8 cellular contexts compared by ENCODE assay signal in the genomic region with DNA sequence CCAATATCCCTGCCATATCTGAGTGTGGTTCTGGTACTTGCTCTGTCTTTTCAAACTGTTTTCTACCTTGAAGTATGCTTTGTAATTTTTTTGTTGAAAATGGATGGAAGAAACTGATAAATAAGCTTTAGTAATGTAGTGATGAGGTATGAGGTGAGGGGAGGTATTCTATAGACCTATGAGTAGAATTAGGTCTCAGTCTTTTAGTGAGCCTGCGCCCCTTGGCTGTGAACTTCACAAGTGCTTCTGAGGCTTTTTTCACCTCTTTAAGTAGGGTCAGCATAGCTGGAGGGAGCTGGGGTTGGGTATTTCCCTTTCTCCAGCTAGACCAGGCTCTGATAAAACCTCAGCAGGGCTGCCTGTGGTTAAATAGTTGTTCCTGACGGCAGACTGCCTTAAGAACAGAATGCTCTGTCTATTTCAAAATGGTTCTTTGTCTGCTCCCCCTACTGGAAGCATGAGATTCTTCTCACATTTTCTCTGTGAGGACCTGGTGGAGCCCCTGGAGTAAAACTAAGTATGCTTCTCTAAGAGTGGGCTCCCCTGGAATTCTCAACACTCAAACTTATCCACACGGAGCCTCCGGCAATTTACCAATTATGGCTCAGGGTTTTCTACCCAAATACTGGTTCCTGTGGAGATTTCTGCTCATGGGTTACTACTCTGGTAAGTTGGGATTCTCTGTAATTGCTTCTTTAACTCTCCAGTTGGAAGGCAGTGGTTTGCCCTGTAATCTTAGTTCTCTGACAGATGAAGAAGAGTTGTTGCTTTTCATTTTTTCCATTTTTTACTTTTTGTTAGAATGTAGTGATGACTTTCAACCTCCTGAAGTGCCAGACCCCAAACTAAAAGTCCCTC. TPM values are rescaled to one million over a fixed set of nuclear protein-coding genes. Genes with fewer than 3 reads are reported as not detected.
DNase-seq lines count a peak whose midpoint lies in the region; ATAC-seq, FAIRE-seq and TF ChIP-seq lines count a peak whose summit lies in the region.

No MANE protein-coding gene starts in this region.

- no peak overlapping the region for H3K4me3 Mint-ChIP-seq in CD4-positive, alpha-beta T cell
- H3K4me3 Mint-ChIP-seq in progenitor cell of endocrine pancreas (ENCODE audit: low read depth): no peak overlapping the region
- no peak overlapping the region for H3K4me3 Mint-ChIP-seq in T-helper 2 cell treated with Interferon-gamma antibody and Interleukin-4, amounts not matched to agents 5 μg/mL and 100 μg/mL, for 36 hours

- H3K9me3 Mint-ChIP-seq in CD4-positive, alpha-beta T cell: no peaks in the 10 kb centered on the region
- peaks cover 9% of the 10 kb centered on the region for H3K9me3 Mint-ChIP-seq in progenitor cell of endocrine pancreas (ENCODE audit: low read depth)
- H3K9me3 Mint-ChIP-seq in T-helper 2 cell treated with Interferon-gamma antibody and Interleukin-4, amounts not matched to agents 5 μg/mL and 100 μg/mL, for 36 hours: peaks cover 11% of the 10 kb centered on the region

- CTCF ChIA-PET in CD4-positive, alpha-beta T cell (lab: Charles Lee): no interaction called here

- no peak overlapping the region for H3K4me2 ChIP-seq in SU-DHL-6 (ENCODE audit: low read depth, low read length, poor library complexity, severe bottlenecking)

- no peaks in the 10 kb centered on the region for H3F3A ChIP-seq in SU-DHL-6 (ENCODE audit: insufficient read depth)

- no peak overlapping the region for H3K27ac Mint-ChIP-seq in CD4-positive, alpha-beta T cell
- H3K27ac Mint-ChIP-seq in progenitor cell of endocrine pancreas: no peak overlapping the region
- no peak overlapping the region for H3K27ac Mint-ChIP-seq in T-helper 2 cell treated with Interferon-gamma antibody and Interleukin-4, amounts not matched to agents 5 μg/mL and 100 μg/mL, for 36 hours

- no peak overlapping the region for H3K4me3 ChIP-seq in HL-60 (replicated peaks; ENCODE audit: insufficient read depth, low read length)
- H3K4me3 ChIP-seq in SU-DHL-6 (ENCODE audit: insufficient read depth, low read length, poor library complexity, severe bottlenecking): no peak overlapping the region
- no peak overlapping the region for H3K4me3 ChIP-seq in foreskin fibroblast (ENCODE audit: low read depth in 1 of 2, low read length in 2 of 2)

- peaks cover 19% of the 10 kb centered on the region for H3K27me3 ChIP-seq in CD4-positive, alpha-beta T cell (ENCODE audit: control insufficient read depth, insufficient read depth, low read length)
- peaks cover 7% of the 10 kb centered on the region for H3K27me3 ChIP-seq in HL-60 (ENCODE audit: insufficient read depth, poor library complexity, severe bottlenecking)
- H3K27me3 ChIP-seq in SU-DHL-6 (ENCODE audit: low read length): 0 out of 2 replicates have a peak, but pooled peaks cover 4% of the 10 kb centered on the region

- peak; percentile 39 for ATAC-seq in CD4-positive, alpha-beta T cell (ENCODE audit: poor library complexity)

- POLR2A ChIA-PET in CD4-positive, alpha-beta T cell (lab: Charles Lee): no interaction called here

- no peaks in the 10 kb centered on the region for H3K36me3 Mint-ChIP-seq in CD4-positive, alpha-beta T cell (ENCODE audit: low read depth)
- no peaks in the 10 kb centered on the region for H3K36me3 Mint-ChIP-seq in progenitor cell of endocrine pancreas (ENCODE audit: insufficient read depth)
- H3K36me3 Mint-ChIP-seq in T-helper 2 cell treated with Interferon-gamma antibody and Interleukin-4, amounts not matched to agents 5 μg/mL and 100 μg/mL, for 36 hours (ENCODE audit: low read depth): no peaks in the 10 kb centered on the region

- no peaks in the 10 kb centered on the region for H4K20me1 ChIP-seq in SU-DHL-6 (ENCODE audit: low read depth, low read length)

- H3K9me3 ChIP-seq in CD4-positive, alpha-beta T cell (ENCODE audit: control insufficient read depth, low read length): peaks cover 9% of the 10 kb centered on the region
- peaks cover 5% of the 10 kb centered on the region; the same call in 1 of the 2 replicates for H3K9me3 ChIP-seq in SU-DHL-6 (ENCODE audit: insufficient read depth, low read length)

- no peaks in the 10 kb centered on the region for H3K9me2 ChIP-seq in SU-DHL-6 (replicated peaks; ENCODE audit: insufficient read depth, low read length)

- FAIRE-seq in frontal cortex (lab: Jason Lieb, UNC): no peak

- TF ChIP-seq CTCF in CD4-positive, alpha-beta T cell (IDR thresholded peaks at IDR 0.05): peak; percentile 52
- peak; percentile 0 for TF ChIP-seq CTCF in HL-60 (IDR thresholded peaks at IDR 0.05; ENCODE audit: insufficient read depth, low read length)
- peak; percentile 25 for TF ChIP-seq CTCF in SU-DHL-6 (IDR thresholded peaks at IDR 0.05; ENCODE audit: insufficient read depth, low read length, poor library complexity, severe bottlenecking)
- TF ChIP-seq CTCF in foreskin fibroblast (IDR thresholded peaks at IDR 0.05; ENCODE audit: low read depth, low read length): peak; percentile 64
- peak; percentile 70 for TF ChIP-seq CTCF in progenitor cell of endocrine pancreas (IDR thresholded peaks at IDR 0.05; ENCODE audit: unreplicated experiment)

- H2AFZ ChIP-seq in SU-DHL-6 (ENCODE audit: low read depth, low read length, severe bottlenecking): no peak overlapping the region

- H3K27me3 Mint-ChIP-seq in CD4-positive, alpha-beta T cell: peaks cover 45% of the 10 kb centered on the region
- H3K27me3 Mint-ChIP-seq in progenitor cell of endocrine pancreas: peaks cover 13% of the 10 kb centered on the region
- peaks cover 33% of the 10 kb centered on the region for H3K27me3 Mint-ChIP-seq in T-helper 2 cell treated with Interferon-gamma antibody and Interleukin-4, amounts not matched to agents 5 μg/mL and 100 μg/mL, for 36 hours (ENCODE audit: low read depth)

- no peak overlapping the region for H3K27ac ChIP-seq in CD4-positive, alpha-beta T cell (ENCODE audit: low read depth, low read length)
- H3K27ac ChIP-seq in HL-60 (replicated peaks): no peak overlapping the region
- H3K27ac ChIP-seq in SU-DHL-6 (ENCODE audit: low read depth, low read length): no peak overlapping the region

- no peaks in the 10 kb centered on the region for H3K79me2 ChIP-seq in SU-DHL-6 (ENCODE audit: insufficient read depth, low read length)

- no peaks in the 10 kb centered on the region for H3K36me3 ChIP-seq in SU-DHL-6 (ENCODE audit: low read length)

- H3K4me1 Mint-ChIP-seq in CD4-positive, alpha-beta T cell (ENCODE audit: low read depth): no peaks in the 10 kb centered on the region
- no peaks in the 10 kb centered on the region for H3K4me1 Mint-ChIP-seq in progenitor cell of endocrine pancreas (ENCODE audit: low read depth)
- H3K4me1 Mint-ChIP-seq in T-helper 2 cell treated with Interferon-gamma antibody and Interleukin-4, amounts not matched to agents 5 μg/mL and 100 μg/mL, for 36 hours (ENCODE audit: low read depth): no peaks in the 10 kb centered on the region

- intact Hi-C loops in CD4-positive, alpha-beta T cell (cut with DNase I, micrococcal nuclease): no loop called here

- no peak for DNase-seq in CD4-positive, alpha-beta T cell
- DNase-seq in HL-60 (ENCODE audit: low read depth in 1 of 2, low spot score in 1 of 2) (peak in 1 of 2 experiments; percentile 22), foreskin fibroblast (peak; percentile 8 to 48), progenitor cell of endocrine pancreas (ENCODE audit: low spot score, unreplicated experiment) (no peak), activated T-cell treated with anti-CD3 and anti-CD28 coated beads for 4 hours (no peak), frontal cortex (ENCODE audit: low spot score in 2 of 2) (no peak)
- no peak for DNase-seq in T-helper 2 cell treated with Interferon-gamma antibody and Interleukin-4, amounts not matched to agents 5 μg/mL and 100 μg/mL, for 36 hours (ENCODE audit: low spot score)

- H3K9ac ChIP-seq in SU-DHL-6 (ENCODE audit: low read length): no peak overlapping the region

RNA-seq across cellular contexts. Expression of gene KRT5, which starts 13.1 kb away (rescaled TPM):
- total RNA-seq in CD4-positive, alpha-beta T cell: under 1 TPM; 0.60 to 0.81 TPM
- not detected in 2 replicates for total RNA-seq in progenitor cell of endocrine pancreas
- total RNA-seq in frontal cortex: not detected

RNA-seq across cellular contexts. Expression of gene KRT6A, which starts 14.0 kb away (rescaled TPM):
- not detected for total RNA-seq in CD4-positive, alpha-beta T cell
- not detected in 2 replicates for total RNA-seq in progenitor cell of endocrine pancreas
- total RNA-seq in frontal cortex: not detected

RNA-seq across cellular contexts. Expression of gene KRT6C, which starts 33.5 kb away (rescaled TPM):
- not detected for total RNA-seq in CD4-positive, alpha-beta T cell
- total RNA-seq in progenitor cell of endocrine pancreas: not detected in 2 replicates
- not detected for total RNA-seq in frontal cortex

RNA-seq across cellular contexts. Expression of gene KRT71, which starts 45.9 kb away (rescaled TPM):
- not detected for total RNA-seq in CD4-positive, alpha-beta T cell
- total RNA-seq in progenitor cell of endocrine pancreas (not detected in 2 replicates), frontal cortex (not detected)

RNA-seq across cellular contexts. Expression of gene KRT6B, which starts 55.1 kb away (rescaled TPM):
- total RNA-seq in CD4-positive, alpha-beta T cell: not detected
- total RNA-seq in progenitor cell of endocrine pancreas (not detected in 2 replicates), frontal cortex (not detected)

Comparison
In these comparisons a context has a peak if more than half of its experiments do, and no peak if none do; other contexts are left out.
1. DNase-seq: peak in foreskin fibroblast (2 of 2); none in CD4-positive, alpha-beta T cell (0 of 10), progenitor cell of endocrine pancreas (single experiment), activated T-cell treated with anti-CD3 and anti-CD28 coated beads for 4 hours (single experiment), frontal cortex (0 of 2) and T-helper 2 cell treated with Interferon-gamma antibody and Interleukin-4, amounts not matched to agents 5 μg/mL and 100 μg/mL, for 36 hours (single experiment).
2. CTCF ChIP-seq: peak in every context shown above with its lines; median percentile 70 in progenitor cell of endocrine pancreas; 64 in foreskin fibroblast; 52 in CD4-positive, alpha-beta T cell; 25 in SU-DHL-6; 0 in HL-60.